Comparison of ENCODE assay signal across 27 cellular contexts in genomic region chr3:1883489-1883888, GRCh38.
DNase-seq lines count a peak whose midpoint lies in the region; FAIRE-seq and TF ChIP-seq lines count a peak whose summit lies in the region.
"Had no signal": no experiment of that assay in that cellular context is flagged by ENCODE, and none has a peak within 500 bp of the region (broad histone marks: within the 10 kb centered on the region; RNA-seq: fewer than 3 reads in every experiment).

No MANE protein-coding gene starts in this region.

- peaks cover 11% of the 10 kb centered on the region for H3K4me1 Mint-ChIP-seq in MCF 10A (ENCODE audit: insufficient read depth, unreplicated experiment)
- H3K4me1 Mint-ChIP-seq: CD4-positive, alpha-beta memory T cell had no signal

- dilution Hi-C loops in mammary epithelial cell (cut with HindIII; ENCODE audit: low sequenced_read_pairs), result no loop called here

- H3K27me3 ChIP-seq in mammary epithelial cell (ENCODE audit: insufficient read depth, low read length), result no peaks in the 10 kb centered on the region
- no peaks in the 10 kb centered on the region for H3K27me3 ChIP-seq in H1 (replicated peaks in 1 of 4; ENCODE audit: control insufficient read depth in 3 of 4, extremely low read depth in 1 of 4, insufficient read depth in 3 of 4, low read length in 3 of 4)
- no peaks in the 10 kb centered on the region for H3K27me3 ChIP-seq in smooth muscle cell (ENCODE audit: low read depth)
- H3K27me3 ChIP-seq: BLaER1 treated with 17β-estradiol and CSF1 and Interleukin-3, amounts not matched to agents 10 nM and 100 nM; SJSA1 had no signal

- H2BK5ac ChIP-seq in H1 (ENCODE audit: low read depth, low read length), result no peak overlapping the region

- H3K36me3 Mint-ChIP-seq in MCF 10A (ENCODE audit: insufficient read depth, unreplicated experiment), result no peaks in the 10 kb centered on the region
- H3K36me3 Mint-ChIP-seq: CD4-positive, alpha-beta memory T cell had no signal

- TF ChIP-seq RAD21 in H1 (IDR thresholded peaks at IDR 0.05 in 1 of 2, conservative IDR thresholded peaks at IDR 0.05 in 1 of 2; ENCODE audit: low read depth in 2 of 2, low read length in 2 of 2), result no peak

- H4K91ac ChIP-seq in H1 (replicated peaks; ENCODE audit: insufficient read length, low read length), result no peak overlapping the region

- no peaks in the 10 kb centered on the region for H3K23me2 ChIP-seq in H1 (ENCODE audit: low read depth, low read length)

- no peak overlapping the region for H2BK120ac ChIP-seq in H1 (replicated peaks; ENCODE audit: low read depth, low read length)

- WGBS in mammary epithelial cell (ENCODE audit: low coverage, missing lambda C conversion rate), result 63% methylated on average over 1 of the region's 1 CpG
- WGBS in H1 (ENCODE audit: extremely low coverage in 1 of 2, insufficient coverage in 1 of 2, insufficient read length in 1 of 2, insufficient replicate concordance in 2 of 2, low coverage in 1 of 2, low lambda C conversion rate in 2 of 2, missing lambda C conversion rate in 1 of 2), 2 experiments, result 100% methylated on average over 1 of the region's 1 CpG; no CpG with 5 or more reads in 1 of the 2 experiments
- WGBS in smooth muscle cell (ENCODE audit: low lambda C conversion rate), result 48% methylated on average over 1 of the region's 1 CpG

- H3K56ac ChIP-seq in H1 (replicated peaks; ENCODE audit: insufficient read length, low read depth, low read length), result no peak overlapping the region

- H3K14ac ChIP-seq in H1 (ENCODE audit: insufficient read length), result no peak overlapping the region

- intact Hi-C loops in MCF 10A (cut with micrococcal nuclease) (no loop called here), mammary epithelial cell (cut with micrococcal nuclease) (no loop called here)

- CTCF ChIA-PET in MCF 10A (lab: Yijun Ruan, JAX), result no interaction called here
- CTCF ChIA-PET in mammary epithelial cell (lab: Charles Lee; ENCODE audit: low non-redundant PET), result no interaction called here
- CTCF ChIA-PET in H1 (lab: Charles Lee; ENCODE audit: partially characterized antibody), result no interaction called here

- TF ChIP-seq CTCF in MCF 10A (IDR thresholded peaks at IDR 0.05; ENCODE audit: unreplicated experiment) (no peak), mammary epithelial cell (conservative IDR thresholded peaks at IDR 0.05 in 1 of 2, IDR thresholded peaks at IDR 0.05 in 1 of 2; ENCODE audit: extremely low read depth in 1 of 2, insufficient read depth in 1 of 2, low read depth in 1 of 2, low read length in 2 of 2) (no peak), H1 (IDR thresholded peaks at IDR 0.05; ENCODE audit: control extremely low read depth in 1 of 3, insufficient read depth in 1 of 3, low read depth in 1 of 3, low read length in 3 of 3) (no peak), smooth muscle cell (IDR thresholded peaks at IDR 0.05; ENCODE audit: borderline replicate concordance, insufficient read depth, poor library complexity, severe bottlenecking) (no peak)

- H3K9ac ChIP-seq in mammary epithelial cell (ENCODE audit: insufficient read depth, low read length), result no peak overlapping the region
- H3K9ac ChIP-seq in H1 (replicated peaks in 1 of 4; ENCODE audit: extremely low read depth in 1 of 4, low read depth in 3 of 4, low read length in 3 of 4), result no peak overlapping the region
- H3K9ac ChIP-seq in smooth muscle cell (ENCODE audit: low read depth), result no peak overlapping the region
- H3K9ac ChIP-seq: BLaER1 treated with 17β-estradiol and CSF1 and Interleukin-3, amounts not matched to agents 10 nM and 100 nM had no signal

- H2BK12ac ChIP-seq in H1 (ENCODE audit: low read depth, low read length), result no peak overlapping the region

- no peak overlapping the region for H4K5ac ChIP-seq in H1 (ENCODE audit: insufficient read length, low read depth, low read length)

- no peaks in the 10 kb centered on the region for H3K27me3 Mint-ChIP-seq in MCF 10A (ENCODE audit: insufficient read depth, unreplicated experiment)
- H3K27me3 Mint-ChIP-seq: CD4-positive, alpha-beta memory T cell had no signal

- H3K4me2 ChIP-seq in mammary epithelial cell (ENCODE audit: insufficient read depth, low read depth, low read length) (no peak overlapping the region), H1 (ENCODE audit: insufficient read depth in 1 of 2, low read depth in 2 of 2, low read length in 2 of 2) (no peak overlapping the region), smooth muscle cell (no peak overlapping the region)
- H3K4me2 ChIP-seq: BLaER1 treated with 17β-estradiol and CSF1 and Interleukin-3, amounts not matched to agents 10 nM and 100 nM had no signal

- H3K79me2 ChIP-seq in mammary epithelial cell (ENCODE audit: insufficient read depth, low read length) (no peaks in the 10 kb centered on the region), H1 (ENCODE audit: control insufficient read depth in 1 of 2, insufficient read depth in 2 of 2, low read length in 2 of 2) (no peaks in the 10 kb centered on the region), smooth muscle cell (ENCODE audit: low read depth) (no peaks in the 10 kb centered on the region)

- no peak overlapping the region for H3K27ac ChIP-seq in mammary epithelial cell (ENCODE audit: insufficient read depth, low read depth, low read length)
- no peak overlapping the region for H3K27ac ChIP-seq in H1 (ENCODE audit: low read depth, low read length)
- no peak overlapping the region for H3K27ac ChIP-seq in smooth muscle cell (ENCODE audit: low read depth)
- H3K27ac ChIP-seq: BLaER1 treated with 17β-estradiol and CSF1 and Interleukin-3, amounts not matched to agents 10 nM and 100 nM; SJSA1 had no signal

- H3K4me3 ChIP-seq in mammary epithelial cell (replicated peaks in 1 of 3; ENCODE audit: insufficient read depth in 1 of 3, low read depth in 2 of 3, low read length in 3 of 3) (no peak overlapping the region), H1 (ENCODE audit: extremely low read depth in 1 of 4, insufficient read depth in 2 of 4, low read depth in 3 of 4, low read length in 4 of 4) (no peak overlapping the region), smooth muscle cell (no peak overlapping the region)
- H3K4me3 ChIP-seq: BLaER1 treated with 17β-estradiol and CSF1 and Interleukin-3, amounts not matched to agents 10 nM and 100 nM; K562; SJSA1 had no signal

- no peak overlapping the region for H2AK5ac ChIP-seq in H1 (ENCODE audit: low read depth, low read length)

- BruUV-seq in MCF 10A (replicated peaks; lab: Mats Ljungman, UMichigan) (no TSS peak), mammary epithelial cell (replicated peaks; lab: Mats Ljungman, UMichigan) (no TSS peak)

- no peak overlapping the region for H3K4me3 Mint-ChIP-seq in MCF 10A (ENCODE audit: unreplicated experiment)
- H3K4me3 Mint-ChIP-seq: CD4-positive, alpha-beta memory T cell; HFFc6; T-helper 1 cell treated with Interleukin-12 subunit alpha and Interleukin-12 subunit beta and Interleukin-4 antibody, amounts not matched to agents 30 μg/mL and 1 μg/mL, for 36 hours had no signal

- H3F3A ChIP-seq in smooth muscle cell (ENCODE audit: low read depth), result no peaks in the 10 kb centered on the region

- H3K23ac ChIP-seq in H1 (ENCODE audit: insufficient read length), result no peak overlapping the region

- H2AFZ ChIP-seq in mammary epithelial cell (ENCODE audit: low read depth, low read length) (no peak overlapping the region), H1 (ENCODE audit: low read length) (0 out of 2 replicates have a peak overlapping the region, but pooled peaks have one; percentile 8), smooth muscle cell (ENCODE audit: low read depth) (peak overlapping the region; percentile 19)

- H3K4me1 ChIP-seq in mammary epithelial cell (ENCODE audit: insufficient read depth, low read length) (no peaks in the 10 kb centered on the region), H1 (replicated peaks in 1 of 4; ENCODE audit: control insufficient read depth in 3 of 4, insufficient read depth in 4 of 4, low read length in 3 of 4) (no peaks in the 10 kb centered on the region), smooth muscle cell (ENCODE audit: low read depth) (no peaks in the 10 kb centered on the region)
- H3K4me1 ChIP-seq: BLaER1 treated with 17β-estradiol and CSF1 and Interleukin-3, amounts not matched to agents 10 nM and 100 nM; Caco-2; SJSA1 had no signal

- in situ Hi-C loops in mammary epithelial cell (cut with MboI; ENCODE audit: low sequenced_read_pairs in 2 of 2), result no loop called here

- DNase-seq in NCI-H1092 treated with DMSO at 0.1 percent for 48 hours (lab: John Stamatoyannopoulos, UW), result peak; percentile 11
- no peak for DNase-seq in NCI-H1092 (lab: John Stamatoyannopoulos, UW)
- no peak for DNase-seq in MCF 10A (ENCODE audit: unreplicated experiment)
- no peak for DNase-seq in mammary epithelial cell
- DNase-seq in H1 (ENCODE audit: low read depth in 1 of 2, low spot score in 2 of 2), result no peak
- DNase-seq in smooth muscle cell (lab: John Stamatoyannopoulos, UW; ENCODE audit: unreplicated experiment), result no peak
- DNase-seq in NCI-H2029 treated with DMSO at 0.1 percent for 48 hours (lab: John Stamatoyannopoulos, UW), result no peak
- DNase-seq in effector CD4-positive, alpha-beta T cell, result no peak
- DNase-seq: 8988T; Caco-2; CD4-positive, alpha-beta memory T cell; DMS53; GDM1; H7; HFFc6; MM.1S; NCI-H1048; NCI-H2171; NCI-H345; NCI-H526 treated with DMSO at 0.1 percent for 48 hours had no signal

- H3K9me3 Mint-ChIP-seq in MCF 10A (ENCODE audit: unreplicated experiment), result no peaks in the 10 kb centered on the region

- peak overlapping the region; percentile 75 for H3K27ac Mint-ChIP-seq in MCF 10A (ENCODE audit: low read depth, unreplicated experiment)
- H3K27ac Mint-ChIP-seq: CD4-positive, alpha-beta memory T cell; HFFc6; T-helper 1 cell treated with Interleukin-12 subunit alpha and Interleukin-12 subunit beta and Interleukin-4 antibody, amounts not matched to agents 30 μg/mL and 1 μg/mL, for 36 hours had no signal

- no peaks in the 10 kb centered on the region for H3K79me1 ChIP-seq in H1 (ENCODE audit: low read depth, low read length)

- no peak overlapping the region for H3K4ac ChIP-seq in H1 (replicated peaks; ENCODE audit: insufficient read length, low read depth, low read length)

- TF ChIP-seq POLR2A in H1 (IDR thresholded peaks at IDR 0.05; ENCODE audit: control extremely low read depth in 1 of 2, low read depth in 2 of 2, low read length in 2 of 2), result no peak

- no peak for TF ChIP-seq EP300 in H1 (IDR thresholded peaks at IDR 0.05; ENCODE audit: borderline replicate concordance in 1 of 2, low read depth in 2 of 2, low read length in 2 of 2)

- H2BK20ac ChIP-seq in H1 (ENCODE audit: low read length), result no peak overlapping the region

- H2BK15ac ChIP-seq in H1 (ENCODE audit: low read length), result no peak overlapping the region

- FAIRE-seq in H1 (lab: Jason Lieb, UNC), result no peak
- FAIRE-seq: GM18507, GM19239, HepG2, K562 had no signal

- H3K9me3 ChIP-seq in mammary epithelial cell (replicated peaks; ENCODE audit: insufficient read depth, low read length) (peaks cover 10% of the 10 kb centered on the region), H1 (ENCODE audit: insufficient read depth in 2 of 2, low read depth in 1 of 2, low read length in 1 of 2) (no peaks in the 10 kb centered on the region), smooth muscle cell (replicated peaks; ENCODE audit: low read depth) (no peaks in the 10 kb centered on the region)
- H3K9me3 ChIP-seq: Caco-2, SJSA1 had no signal

- no peak overlapping the region for H4K8ac ChIP-seq in H1 (ENCODE audit: extremely low read depth, insufficient read depth, low read length)

- H4K20me1 ChIP-seq in mammary epithelial cell (ENCODE audit: insufficient read depth, low read length) (no peaks in the 10 kb centered on the region), H1 (replicated peaks in 1 of 2; ENCODE audit: control insufficient read depth in 1 of 2, insufficient read depth in 2 of 2, low read length in 2 of 2) (no peaks in the 10 kb centered on the region), smooth muscle cell (ENCODE audit: low read depth) (no peaks in the 10 kb centered on the region)
- H4K20me1 ChIP-seq: BLaER1 treated with 17β-estradiol and CSF1 and Interleukin-3, amounts not matched to agents 10 nM and 100 nM had no signal

- H3K36me3 ChIP-seq in mammary epithelial cell (ENCODE audit: insufficient read depth, low read length), result no peaks in the 10 kb centered on the region
- no peaks in the 10 kb centered on the region; a peak in 1 of 8 replicates for H3K36me3 ChIP-seq in H1 (ENCODE audit: control insufficient read depth in 2 of 4, insufficient read depth in 4 of 4, low read length in 3 of 4)
- H3K36me3 ChIP-seq in smooth muscle cell (ENCODE audit: low read depth), result no peaks in the 10 kb centered on the region
- H3K36me3 ChIP-seq: BLaER1 treated with 17β-estradiol and CSF1 and Interleukin-3, amounts not matched to agents 10 nM and 100 nM; SJSA1 had no signal

- H3K18ac ChIP-seq in H1 (ENCODE audit: extremely low read depth, low read length), result no peak overlapping the region

- POLR2A ChIA-PET in MCF 10A (lab: Yijun Ruan, JAX), result no interaction called here
- POLR2A ChIA-PET in H1 (lab: Charles Lee; ENCODE audit: partially characterized antibody), result no interaction called here
